ENCODE assay signal across 8 cellular contexts in the genomic region with DNA sequence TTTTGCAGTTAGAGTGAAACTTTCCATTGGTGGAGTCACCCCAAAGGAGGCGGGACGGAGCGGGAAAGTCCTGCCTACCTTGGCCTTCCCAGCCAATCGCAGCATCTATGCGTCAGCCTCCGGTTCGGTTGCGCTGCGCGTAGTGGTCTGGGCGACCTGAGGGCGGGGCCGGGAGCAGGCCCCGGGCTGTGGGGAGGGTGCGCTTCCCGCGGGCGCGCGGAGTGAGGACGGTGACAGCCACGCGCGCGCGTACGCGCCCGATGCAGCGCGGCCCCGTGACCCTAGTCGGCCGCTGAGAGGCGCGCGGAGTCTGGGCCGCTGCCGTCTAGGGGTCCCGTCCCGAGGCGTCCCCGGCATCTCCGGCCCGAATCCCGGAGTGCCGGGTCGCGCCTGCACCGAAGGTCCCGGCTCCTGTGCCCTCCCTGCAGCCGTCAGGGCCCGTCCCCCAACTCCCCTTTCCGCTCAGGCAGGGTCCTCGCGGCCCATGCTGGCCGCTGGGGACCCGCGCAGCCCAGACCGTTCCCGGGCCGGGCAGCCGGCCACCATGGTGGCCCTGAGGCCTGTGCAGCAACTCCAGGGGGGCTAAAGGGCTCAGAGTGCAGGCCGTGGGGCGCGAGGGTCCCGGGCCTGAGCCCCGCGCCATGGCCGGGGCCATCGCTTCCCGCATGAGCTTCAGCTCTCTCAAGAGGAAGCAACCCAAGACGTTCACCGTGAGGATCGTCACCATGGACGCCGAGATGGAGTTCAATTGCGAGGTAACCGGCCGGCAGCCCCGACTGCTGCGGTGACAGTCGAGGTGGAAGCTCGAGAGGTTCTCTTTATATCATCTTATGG. TPM values are rescaled to one million over a fixed set of nuclear protein-coding genes. Genes with fewer than 3 reads are reported as not detected.
DNase-seq lines count a peak whose midpoint lies in the region; ATAC-seq and TF ChIP-seq lines count a peak whose summit lies in the region.

A gene (plus strand): TSS at position 276 of the 834 bp plus-strand sequence. CDS start 366 bp downstream, at position 642.

- H3K27me3 Mint-ChIP-seq in T-helper 2 cell treated with Interferon-gamma antibody and Interleukin-4, amounts not matched to agents 5 μg/mL and 100 μg/mL, for 36 hours (ENCODE audit: low read depth): no peaks in the 10 kb centered on the region

- H3K27ac ChIP-seq in ascending aorta: peak within 1 kb of the TSS; percentile 83 to 92
- peak within 1 kb of the TSS; percentile 98 to 99 for H3K27ac ChIP-seq in right atrium auricular region
- peak within 1 kb of the TSS; percentile 88 to 91 for H3K27ac ChIP-seq in uterus

- H3K4me3 Mint-ChIP-seq in T-helper 2 cell treated with Interferon-gamma antibody and Interleukin-4, amounts not matched to agents 5 μg/mL and 100 μg/mL, for 36 hours: peak within 1 kb of the TSS; percentile 92

- H3K27ac Mint-ChIP-seq in T-helper 2 cell treated with Interferon-gamma antibody and Interleukin-4, amounts not matched to agents 5 μg/mL and 100 μg/mL, for 36 hours: peak within 1 kb of the TSS; percentile 97

- peaks cover 0 to 10% of the 10 kb centered on the region in 2 donors for H3K4me1 ChIP-seq in ascending aorta
- H3K4me1 ChIP-seq in right atrium auricular region: peaks cover 0 to 34% of the 10 kb centered on the region in 2 donors
- H3K4me1 ChIP-seq in uterus: no peaks in the 10 kb centered on the region

- ATAC-seq in GM18502 (IDR thresholded peaks at IDR 0.05; ENCODE audit: poor library complexity, unreplicated experiment): peak; percentile 96
- ATAC-seq in HG02970 (IDR thresholded peaks at IDR 0.05; ENCODE audit: low FRiP score, unreplicated experiment): peak; percentile 97

- peak; percentile 65 to 79 for TF ChIP-seq POLR2A in uterus (IDR thresholded peaks at IDR 0.05)

- H3K36me3 ChIP-seq in ascending aorta (no peaks in the 10 kb centered on the region), right atrium auricular region (no peaks in the 10 kb centered on the region), uterus (no peaks in the 10 kb centered on the region)

- H3K9me3 Mint-ChIP-seq in T-helper 2 cell treated with Interferon-gamma antibody and Interleukin-4, amounts not matched to agents 5 μg/mL and 100 μg/mL, for 36 hours: no peaks in the 10 kb centered on the region

- H3K4me3 ChIP-seq in ascending aorta (peak within 1 kb of the TSS; percentile 78 to 92), right atrium auricular region (peak within 1 kb of the TSS; percentile 91 to 99), uterus (peak within 1 kb of the TSS; percentile 59 to 90)

- intact Hi-C loops in ascending aorta (cut with DNase I): loop anchor here (1.0 to 10.0 kb wide), 8 partner anchors 17 to 821 kb away; a partner anchor contains a TSS
- intact Hi-C loops in uterus (cut with DNase I; ENCODE audit: low total_unique reads): no loop called here

- peaks cover 18% of the 10 kb centered on the region for H3K4me1 Mint-ChIP-seq in T-helper 2 cell treated with Interferon-gamma antibody and Interleukin-4, amounts not matched to agents 5 μg/mL and 100 μg/mL, for 36 hours (ENCODE audit: low read depth)

- peaks cover 15% of the 10 kb centered on the region for H3K36me3 Mint-ChIP-seq in T-helper 2 cell treated with Interferon-gamma antibody and Interleukin-4, amounts not matched to agents 5 μg/mL and 100 μg/mL, for 36 hours (ENCODE audit: low read depth)

- H3K27me3 ChIP-seq in ascending aorta: no peaks in the 10 kb centered on the region
- no peaks in the 10 kb centered on the region for H3K27me3 ChIP-seq in right atrium auricular region
- no peaks in the 10 kb centered on the region for H3K27me3 ChIP-seq in uterus

- DNase-seq in NCI-H187 treated with DMSO at 0.1 percent for 48 hours (lab: John Stamatoyannopoulos, UW) (peak; percentile 73), ascending aorta (ENCODE audit: low spot score in 2 of 2) (peak; percentile 97 to 99), right atrium auricular region (ENCODE audit: low spot score) (peak; percentile 99), pulmonary artery endothelial cell (ENCODE audit: low read depth, low spot score) (peak; percentile 98), uterus (peak; percentile 99)
- DNase-seq in T-helper 2 cell treated with Interferon-gamma antibody and Interleukin-4, amounts not matched to agents 5 μg/mL and 100 μg/mL, for 36 hours (ENCODE audit: low spot score): peak; percentile 99

- TF ChIP-seq CTCF in ascending aorta (IDR thresholded peaks at IDR 0.05): no peak
- TF ChIP-seq CTCF in right atrium auricular region (IDR thresholded peaks at IDR 0.05): peak in 1 of 2 donors; percentile 31
- TF ChIP-seq CTCF in uterus (IDR thresholded peaks at IDR 0.05): no peak

- H3K9me3 ChIP-seq in ascending aorta: no peaks in the 10 kb centered on the region
- H3K9me3 ChIP-seq in right atrium auricular region: no peaks in the 10 kb centered on the region
- no peaks in the 10 kb centered on the region for H3K9me3 ChIP-seq in uterus

RNA-seq across cellular contexts. Expression of the gene that starts here (rescaled TPM):
- total RNA-seq in ascending aorta (37.3 TPM), right atrium auricular region (10 to 100 TPM; 45.8 to 52.5 TPM), pulmonary artery endothelial cell (94.1 and 127 TPM in 2 replicates), uterus (10 to 100 TPM; 17.7 to 52.9 (median 33.8) TPM)

Comparison
In these comparisons a context has a peak if more than half of its experiments do, and no peak if none do; other contexts are left out.
1. Peak in every context shown above with its lines: DNase-seq, ATAC-seq, H3K4me3 ChIP-seq and H3K27ac ChIP-seq.